Comparison of ENCODE assay signal across 9 cellular contexts in the genomic region with DNA sequence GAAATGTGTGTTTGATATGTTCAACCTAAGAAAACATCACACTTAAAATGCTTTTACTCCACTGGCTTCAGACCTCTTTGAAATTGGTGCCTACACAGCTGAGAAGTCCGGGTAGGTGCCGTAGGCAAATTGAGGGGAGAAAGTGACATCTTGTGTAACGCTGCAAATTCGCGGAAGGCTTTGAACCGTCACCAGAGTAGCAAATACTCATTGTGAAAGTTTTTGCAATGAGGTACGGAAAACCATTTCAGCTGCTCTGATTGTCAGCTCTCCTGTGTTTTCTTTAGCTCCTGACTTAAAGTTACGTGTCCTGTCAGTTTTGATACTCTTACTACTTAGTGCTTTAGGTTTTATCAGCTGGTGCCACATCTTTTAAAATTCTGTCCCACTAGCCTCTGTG.
DNase-seq lines count a peak whose midpoint lies in the region; ATAC-seq and TF ChIP-seq lines count a peak whose summit lies in the region.
"Had no signal": no experiment of that assay in that cellular context is flagged by ENCODE, and none has a peak within 500 bp of the region (broad histone marks: within the 10 kb centered on the region; RNA-seq: fewer than 3 reads in every experiment).

No MANE protein-coding gene starts in this region.

- H3K9me3 ChIP-seq in colonic mucosa = no peaks in the 10 kb centered on the region
- no peaks in the 10 kb centered on the region for H3K9me3 ChIP-seq in adrenal gland (replicated peaks in 1 of 3)

- H3K4me1 ChIP-seq in colonic mucosa = peaks cover 6% of the 10 kb centered on the region
- H3K4me1 ChIP-seq in adrenal gland (replicated peaks in 1 of 2) = peaks cover 0 to 9% of the 10 kb centered on the region in 2 donors

- peaks cover 18% of the 10 kb centered on the region for H3K36me3 Mint-ChIP-seq in activated T-cell treated with anti-CD3 and anti-CD28 coated beads, Interleukin-2, amount 50 U/mL, for 4 hours (ENCODE audit: insufficient read depth)

- DNase-seq in NCI-H748 (lab: John Stamatoyannopoulos, UW; ENCODE audit: unreplicated experiment) (peak; percentile 16), NCI-H748 treated with DMSO at 0.1 percent for 48 hours (lab: John Stamatoyannopoulos, UW) (no peak), colonic mucosa (no peak), islet precursor cell (no peak), adrenal gland (no peak)
- no peak for DNase-seq in activated T-cell treated with anti-CD3 and anti-CD28 coated beads, Interleukin-2, amount 50 U/mL, for 4 hours
- DNase-seq in stimulated activated CD4-positive, alpha-beta T cell treated with anti-CD3 and anti-CD28 coated beads, Interleukin-1b, Interleukin-23, amount 100 ng/mL, for 24 hours (ENCODE audit: low read depth in 4 of 4, low spot score in 1 of 4) = peak in 3 of 4 experiments; percentile 7 to 23 (median 14)

- H3K4me1 Mint-ChIP-seq in activated T-cell treated with anti-CD3 and anti-CD28 coated beads, Interleukin-2, amount 50 U/mL, for 4 hours (ENCODE audit: low read depth) = peaks cover 21% of the 10 kb centered on the region

- H3K4me3 ChIP-seq in colonic mucosa = no peak overlapping the region
- H3K4me3 ChIP-seq in adrenal gland = no peak overlapping the region

- no peak for TF ChIP-seq POLR2A in adrenal gland (IDR thresholded peaks at IDR 0.05)

- H3K9ac ChIP-seq in colonic mucosa (ENCODE audit: low read depth in 2 of 2, low read length in 2 of 2) = no peak overlapping the region

- intact Hi-C loops in colonic mucosa (cut with DNase I) (no loop called here), adrenal gland (cut with DNase I) (no loop called here)

- 71 to 82% (median 75%) methylated on average over 8 of the region's 8 CpGs for WGBS in adrenal gland, 4 donors

- no peaks in the 10 kb centered on the region for H3K36me3 ChIP-seq in colonic mucosa
- no peaks in the 10 kb centered on the region for H3K36me3 ChIP-seq in adrenal gland (replicated peaks in 1 of 2)

- H3K27me3 Mint-ChIP-seq in activated T-cell treated with anti-CD3 and anti-CD28 coated beads, Interleukin-2, amount 50 U/mL, for 4 hours (ENCODE audit: low read depth) = no peaks in the 10 kb centered on the region

- TF ChIP-seq CTCF in colonic mucosa (IDR thresholded peaks at IDR 0.05) (no peak), adrenal gland (IDR thresholded peaks at IDR 0.05) (no peak)

- H3K4me3 Mint-ChIP-seq in activated T-cell treated with anti-CD3 and anti-CD28 coated beads, Interleukin-2, amount 50 U/mL, for 4 hours = no peak overlapping the region

- peaks cover 12% of the 10 kb centered on the region for H3K9me3 Mint-ChIP-seq in activated T-cell treated with anti-CD3 and anti-CD28 coated beads, Interleukin-2, amount 50 U/mL, for 4 hours

- H3K27ac ChIP-seq in colonic mucosa (no peak overlapping the region), adrenal gland (peak overlapping the region in 1 of 5 donors; percentile 34)

- H3K27me3 ChIP-seq in colonic mucosa (no peaks in the 10 kb centered on the region), adrenal gland (no peaks in the 10 kb centered on the region)

- ATAC-seq in HG02884 (IDR thresholded peaks at IDR 0.05; ENCODE audit: unreplicated experiment) = peak; percentile 98
- peak; percentile 84 to 90 for ATAC-seq in activated T-cell treated with anti-CD3 and anti-CD28 coated beads, Interleukin-2, amount 50 U/mL, for 4 hours
- ATAC-seq: Panc1 had no signal

Comparison
In these comparisons a context has a peak if more than half of its experiments do, and no peak if none do; other contexts are left out.
1. DNase-seq: peak in NCI-H748 (single experiment) and stimulated activated CD4-positive, alpha-beta T cell treated with anti-CD3 and anti-CD28 coated beads, Interleukin-1b, Interleukin-23, amount 100 ng/mL, for 24 hours (3 of 4); none in NCI-H748 treated with DMSO at 0.1 percent for 48 hours (single experiment), activated T-cell treated with anti-CD3 and anti-CD28 coated beads, Interleukin-2, amount 50 U/mL, for 4 hours (single experiment), colonic mucosa (single experiment), islet precursor cell (single experiment) and adrenal gland (0 of 7).